2 cellular contexts compared by ENCODE assay signal in genomic region chr17:8220783-8221662, GRCh38.
TF ChIP-seq lines count a peak whose summit lies in the region.

No MANE protein-coding gene starts in this region.

TF ChIP-seq in HEK293, 187 proteins besides CTCF, POLR2A, EP300 and RAD21 (continued from another document and continues in another):
- TF ChIP-seq ZSCAN5A (tag by site-specific recombination; IDR thresholded peaks at IDR 0.05) (peak; percentile 21; the same call in 1 of the 2 replicates), ZNF513 (tag by site-specific recombination; IDR thresholded peaks at IDR 0.05) (peak; percentile 31; the same call in 1 of the 2 replicates), ZNF423 (tag by site-specific recombination; IDR thresholded peaks at IDR 0.05) (no peak), ZNF514 (tag by site-specific recombination; IDR thresholded peaks at IDR 0.05) (no peak), ZNF202 (tag by site-specific recombination; IDR thresholded peaks at IDR 0.05; ENCODE audit: borderline replicate concordance) (no peak), ZIC2 (tag by site-specific recombination; IDR thresholded peaks at IDR 0.05) (no peak), SCRT2 (tag by site-specific recombination; IDR thresholded peaks at IDR 0.05) (peak; percentile 75), GLI4 (tag by site-specific recombination; IDR thresholded peaks at IDR 0.05) (peak; percentile 64; the same call in 1 of the 2 replicates), ZNF174 (tag by site-specific recombination; IDR thresholded peaks at IDR 0.05) (no peak), ZNF670 (tag by site-specific recombination; IDR thresholded peaks at IDR 0.05; ENCODE audit: low read depth) (no peak), ZNF2 (tag by site-specific recombination; IDR thresholded peaks at IDR 0.05) (peak; percentile 87), ZNF426 (tag by site-specific recombination; IDR thresholded peaks at IDR 0.05) (no peak), ZNF843 (tag by site-specific recombination; IDR thresholded peaks at IDR 0.05) (no peak; the same call in none of the 2 replicates), ZNF692 (tag by site-specific recombination; IDR thresholded peaks at IDR 0.05) (peak; percentile 79), ZNF16 (tag by site-specific recombination; IDR thresholded peaks at IDR 0.05; ENCODE audit: low read depth) (no peak), ZNF624 (tag by site-specific recombination; IDR thresholded peaks at IDR 0.05) (no peak), ZNF639 (tag by site-specific recombination; IDR thresholded peaks at IDR 0.05) (peak; percentile 81), ZNF571 (tag by site-specific recombination; IDR thresholded peaks at IDR 0.05) (no peak), ZNF623 (tag by site-specific recombination; IDR thresholded peaks at IDR 0.05) (peak; percentile 9; the same call in 1 of the 2 replicates), KLF16 (tag by site-specific recombination; IDR thresholded peaks at IDR 0.05) (peak; percentile 32; the same call in 1 of the 2 replicates), ZNF544 (tag by site-specific recombination; IDR thresholded peaks at IDR 0.05) (no peak), ZNF555 (tag by site-specific recombination; conservative IDR thresholded peaks at IDR 0.05) (no peak), HIC1 (tag by site-specific recombination; IDR thresholded peaks at IDR 0.05) (no peak), ZSCAN16 (tag by site-specific recombination; IDR thresholded peaks at IDR 0.05) (peak; percentile 28; the same call in 1 of the 2 replicates), KLF9 (tag by site-specific recombination; IDR thresholded peaks at IDR 0.05; ENCODE audit: low read depth) (peak; percentile 17; the same call in 1 of the 2 replicates), ZNF433 (tag by site-specific recombination; IDR thresholded peaks at IDR 0.05; ENCODE audit: low read depth) (no peak), ZNF529 (tag by site-specific recombination; IDR thresholded peaks at IDR 0.05; ENCODE audit: insufficient replicate concordance) (no peak)

TF ChIP-seq in WTC11, 78 proteins besides CTCF, POLR2A, EP300 and RAD21 (continued from another document):
- TF ChIP-seq NFE2L1 (CRISPR knock-in tag; IDR thresholded peaks at IDR 0.05) (peak; percentile 68), SMAD4 (CRISPR knock-in tag; IDR thresholded peaks at IDR 0.05) (0 out of 2 replicates have a peak, but pooled peaks have one; percentile 34), ARID4B (CRISPR knock-in tag; IDR thresholded peaks at IDR 0.05; ENCODE audit: borderline replicate concordance) (peak; percentile 18; the same call in 1 of the 2 replicates), E2F1 (CRISPR knock-in tag; IDR thresholded peaks at IDR 0.05) (no peak), CDX4 (CRISPR knock-in tag; IDR thresholded peaks at IDR 0.05; ENCODE audit: borderline replicate concordance) (no peak), RORB (CRISPR knock-in tag; IDR thresholded peaks at IDR 0.05) (no peak), ZNF416 (CRISPR knock-in tag; IDR thresholded peaks at IDR 0.05) (0 out of 2 replicates have a peak, but pooled peaks have one; percentile 40), HMGXB4 (CRISPR knock-in tag; IDR thresholded peaks at IDR 0.05) (peak; percentile 99)
